In genomic region chr3:123066896-123067688, GRCh38 we compare ENCODE assay signal across 1 cellular context.
A peak's percentile ranks its signal among the peaks of the same experiment; 100 is the strongest.
TF ChIP-seq lines count a peak whose summit lies in the region.

Gene PDIA5 (plus strand): TSS chr3:123067025. CDS start chr3:123067165, 140 bp downstream.

TF ChIP-seq in H1, 55 proteins besides CTCF, POLR2A, EP300 and RAD21 (continued from another document):
- no peak for TF ChIP-seq SP2 (IDR thresholded peaks at IDR 0.05; ENCODE audit: low read length)
- peak; percentile 1 for TF ChIP-seq EZH2 (IDR thresholded peaks at IDR 0.05; ENCODE audit: low read depth, low read length, severe bottlenecking)
- TF ChIP-seq RNF2 (IDR thresholded peaks at IDR 0.05; ENCODE audit: borderline replicate concordance, low read depth, low read length, missing control alignments, poor library complexity, severe bottlenecking) = peak; percentile 54
- TF ChIP-seq, protein P1, sequence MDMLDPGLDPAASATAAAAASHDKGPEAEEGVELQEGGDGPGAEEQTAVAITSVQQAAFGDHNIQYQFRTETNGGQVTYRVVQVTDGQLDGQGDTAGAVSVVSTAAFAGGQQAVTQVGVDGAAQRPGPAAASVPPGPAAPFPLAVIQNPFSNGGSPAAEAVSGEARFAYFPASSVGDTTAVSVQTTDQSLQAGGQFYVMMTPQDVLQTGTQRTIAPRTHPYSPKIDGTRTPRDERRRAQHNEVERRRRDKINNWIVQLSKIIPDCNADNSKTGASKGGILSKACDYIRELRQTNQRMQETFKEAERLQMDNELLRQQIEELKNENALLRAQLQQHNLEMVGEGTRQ (IDR thresholded peaks at IDR 0.05; ENCODE audit: low read length) = peak; percentile 62; the same call in 1 of the 2 replicates
- TF ChIP-seq NANOG (IDR thresholded peaks at IDR 0.05; ENCODE audit: insufficient read depth, low read depth, low read length, poor library complexity, severe bottlenecking) = peak; percentile 22
- peak; percentile 66 for TF ChIP-seq CREB1 (IDR thresholded peaks at IDR 0.05)
- 0 out of 2 replicates have a peak, but pooled peaks have one; percentile 8 for TF ChIP-seq GABPA (IDR thresholded peaks at IDR 0.05; ENCODE audit: borderline replicate concordance, insufficient read depth, low read length)
- TF ChIP-seq CTBP2 (IDR thresholded peaks at IDR 0.05; ENCODE audit: borderline replicate concordance, insufficient read depth, insufficient read length, low read length) = no peak
- peak in 1 of 2 experiments; percentile 75; a peak in 1 of 4 replicates for TF ChIP-seq HDAC2 (IDR thresholded peaks at IDR 0.05; ENCODE audit: borderline replicate concordance in 1 of 2, low read depth in 2 of 2, low read length in 2 of 2)
- TF ChIP-seq KDM4A (IDR thresholded peaks at IDR 0.05; ENCODE audit: low read depth, low read length, severe bottlenecking) = peak; percentile 95
- 0 out of 2 replicates have a peak, but pooled peaks have one; percentile 9 for TF ChIP-seq ATF3 (IDR thresholded peaks at IDR 0.05; ENCODE audit: insufficient read depth, low read depth, low read length)
- peak; percentile 56 for TF ChIP-seq SIX5 (IDR thresholded peaks at IDR 0.05; ENCODE audit: low read depth, low read length)
- TF ChIP-seq SIN3A (conservative IDR thresholded peaks at IDR 0.05 in 1 of 2, IDR thresholded peaks at IDR 0.05 in 1 of 2; ENCODE audit: low read depth in 1 of 2, low read length in 2 of 2) = peak; percentile 37 to 89; a peak in 2 of 4 replicates
- peak; percentile 43; the same call in 1 of the 2 replicates for TF ChIP-seq RBBP5 (IDR thresholded peaks at IDR 0.05; ENCODE audit: borderline replicate concordance, low read depth, low read length)
- no peak for TF ChIP-seq RXRA (IDR thresholded peaks at IDR 0.05; ENCODE audit: insufficient read depth, low read depth, low read length)
- peak; percentile 99 for TF ChIP-seq MAX (IDR thresholded peaks at IDR 0.05)
- TF ChIP-seq SAP30 (IDR thresholded peaks at IDR 0.05; ENCODE audit: insufficient read depth, insufficient replicate concordance, low read length) = peak; percentile 40
- peak; percentile 9; the same call in 1 of the 2 replicates for TF ChIP-seq POLR2AphosphoS5 (IDR thresholded peaks at IDR 0.05; ENCODE audit: low read depth, low read length)
